Comparison of ENCODE assay signal across 1 cellular context in the genomic region with DNA sequence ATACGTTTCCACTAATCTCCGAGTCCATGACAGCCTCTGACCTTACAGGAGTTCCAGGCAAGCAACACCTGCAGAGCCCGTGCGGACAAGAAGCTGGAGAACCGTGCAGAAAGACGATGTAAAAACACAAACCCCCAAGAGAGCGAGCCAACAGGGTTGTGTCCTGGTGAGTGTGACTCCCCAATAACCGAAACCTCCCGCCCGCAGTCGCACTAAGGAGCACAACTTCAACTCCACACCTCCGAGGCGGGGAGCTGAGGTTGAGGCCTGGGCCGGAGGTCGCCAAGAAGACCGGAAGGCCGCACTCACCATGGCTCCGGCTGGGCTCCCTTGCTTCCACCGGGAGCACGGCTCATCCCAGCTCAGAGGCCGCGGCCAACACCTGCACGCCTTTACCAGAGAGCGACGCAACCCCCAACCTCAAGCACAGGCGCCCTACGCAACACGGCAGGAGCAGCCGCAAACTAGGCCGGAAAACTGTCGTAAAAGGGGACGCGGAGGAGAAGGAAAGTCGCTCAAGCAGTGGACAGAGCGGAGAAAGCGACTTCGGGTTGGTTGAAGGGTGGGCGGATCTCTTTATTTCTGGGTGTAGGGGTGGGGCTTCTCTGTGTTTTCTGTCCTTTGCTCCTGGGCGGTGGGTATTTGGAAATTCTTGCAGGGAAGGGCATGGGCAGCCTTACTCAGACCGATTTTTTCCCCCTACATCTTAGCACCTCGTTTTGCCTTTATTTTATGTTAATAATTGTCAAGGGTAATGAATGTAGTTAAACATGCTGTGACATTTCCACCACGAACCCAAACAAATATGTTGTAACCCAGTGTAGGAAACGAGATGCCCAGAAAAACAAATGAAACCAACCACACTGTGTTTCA.
TF ChIP-seq lines count a peak whose summit lies in the region.

A gene (minus strand): TSS at position 446 of the 873 bp plus-strand sequence. CDS start 134 bp downstream, at position 312.

TF ChIP-seq in HepG2, 621 proteins besides CTCF, POLR2A, EP300 and RAD21 (continued from another document and continues in another):
- TF ChIP-seq, protein P1, sequence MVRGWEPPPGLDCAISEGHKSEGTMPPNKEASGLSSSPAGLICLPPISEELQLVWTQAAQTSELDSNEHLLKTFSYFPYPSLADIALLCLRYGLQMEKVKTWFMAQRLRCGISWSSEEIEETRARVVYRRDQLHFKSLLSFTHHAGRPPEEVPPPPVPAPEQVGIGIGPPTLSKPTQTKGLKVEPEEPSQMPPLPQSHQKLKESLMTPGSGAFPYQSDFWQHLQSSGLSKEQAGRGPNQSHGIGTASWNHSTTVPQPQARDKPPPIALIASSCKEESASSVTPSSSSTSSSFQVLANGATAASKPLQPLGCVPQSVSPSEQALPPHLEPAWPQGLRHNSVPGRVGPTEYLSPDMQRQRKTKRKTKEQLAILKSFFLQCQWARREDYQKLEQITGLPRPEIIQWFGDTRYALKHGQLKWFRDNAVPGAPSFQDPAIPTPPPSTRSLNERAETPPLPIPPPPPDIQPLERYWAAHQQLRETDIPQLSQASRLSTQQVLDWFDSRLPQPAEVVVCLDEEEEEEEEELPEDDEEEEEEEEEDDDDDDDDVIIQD (CRISPR knock-in tag; IDR thresholded peaks at IDR 0.05; ENCODE audit: low read depth) = peak; percentile 63
- peak; percentile 39; the same call in 1 of the 2 replicates for TF ChIP-seq AHR (CRISPR knock-in tag; IDR thresholded peaks at IDR 0.05)
- TF ChIP-seq ZNF547 (CRISPR knock-in tag; IDR thresholded peaks at IDR 0.05) = peak; percentile 77; the same call in 1 of the 2 replicates
- no peak for TF ChIP-seq ZFP62 (CRISPR knock-in tag; IDR thresholded peaks at IDR 0.05)
- no peak; the same call in 1 of the 2 replicates for TF ChIP-seq ZBTB7B (CRISPR knock-in tag; IDR thresholded peaks at IDR 0.05)
- peak; percentile 96 for TF ChIP-seq PHF8 (CRISPR knock-in tag; IDR thresholded peaks at IDR 0.05)
- TF ChIP-seq, protein P2, sequence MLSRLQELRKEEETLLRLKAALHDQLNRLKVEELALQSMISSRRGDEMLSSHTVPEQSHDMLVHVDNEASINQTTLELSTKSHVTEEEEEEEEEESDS (CRISPR knock-in tag; IDR thresholded peaks at IDR 0.05; ENCODE audit: borderline replicate concordance) = no peak
- peak; percentile 87 for TF ChIP-seq MIER3 (CRISPR knock-in tag; IDR thresholded peaks at IDR 0.05; ENCODE audit: borderline replicate concordance)
- TF ChIP-seq MIER2 (CRISPR knock-in tag; IDR thresholded peaks at IDR 0.05) = peak; percentile 50; the same call in 1 of the 2 replicates
- peak; percentile 90 for TF ChIP-seq ZNF747 (CRISPR knock-in tag; IDR thresholded peaks at IDR 0.05; ENCODE audit: borderline replicate concordance)
- peak; percentile 83 for TF ChIP-seq ZNF350 (CRISPR knock-in tag; IDR thresholded peaks at IDR 0.05; ENCODE audit: borderline replicate concordance, low read depth)
- TF ChIP-seq FOXC1 (CRISPR knock-in tag; IDR thresholded peaks at IDR 0.05; ENCODE audit: borderline replicate concordance) = peak; percentile 54; the same call in 1 of the 2 replicates
- no peak for TF ChIP-seq ZNF530 (CRISPR knock-in tag; IDR thresholded peaks at IDR 0.05; ENCODE audit: low read depth)
- TF ChIP-seq, protein P3, sequence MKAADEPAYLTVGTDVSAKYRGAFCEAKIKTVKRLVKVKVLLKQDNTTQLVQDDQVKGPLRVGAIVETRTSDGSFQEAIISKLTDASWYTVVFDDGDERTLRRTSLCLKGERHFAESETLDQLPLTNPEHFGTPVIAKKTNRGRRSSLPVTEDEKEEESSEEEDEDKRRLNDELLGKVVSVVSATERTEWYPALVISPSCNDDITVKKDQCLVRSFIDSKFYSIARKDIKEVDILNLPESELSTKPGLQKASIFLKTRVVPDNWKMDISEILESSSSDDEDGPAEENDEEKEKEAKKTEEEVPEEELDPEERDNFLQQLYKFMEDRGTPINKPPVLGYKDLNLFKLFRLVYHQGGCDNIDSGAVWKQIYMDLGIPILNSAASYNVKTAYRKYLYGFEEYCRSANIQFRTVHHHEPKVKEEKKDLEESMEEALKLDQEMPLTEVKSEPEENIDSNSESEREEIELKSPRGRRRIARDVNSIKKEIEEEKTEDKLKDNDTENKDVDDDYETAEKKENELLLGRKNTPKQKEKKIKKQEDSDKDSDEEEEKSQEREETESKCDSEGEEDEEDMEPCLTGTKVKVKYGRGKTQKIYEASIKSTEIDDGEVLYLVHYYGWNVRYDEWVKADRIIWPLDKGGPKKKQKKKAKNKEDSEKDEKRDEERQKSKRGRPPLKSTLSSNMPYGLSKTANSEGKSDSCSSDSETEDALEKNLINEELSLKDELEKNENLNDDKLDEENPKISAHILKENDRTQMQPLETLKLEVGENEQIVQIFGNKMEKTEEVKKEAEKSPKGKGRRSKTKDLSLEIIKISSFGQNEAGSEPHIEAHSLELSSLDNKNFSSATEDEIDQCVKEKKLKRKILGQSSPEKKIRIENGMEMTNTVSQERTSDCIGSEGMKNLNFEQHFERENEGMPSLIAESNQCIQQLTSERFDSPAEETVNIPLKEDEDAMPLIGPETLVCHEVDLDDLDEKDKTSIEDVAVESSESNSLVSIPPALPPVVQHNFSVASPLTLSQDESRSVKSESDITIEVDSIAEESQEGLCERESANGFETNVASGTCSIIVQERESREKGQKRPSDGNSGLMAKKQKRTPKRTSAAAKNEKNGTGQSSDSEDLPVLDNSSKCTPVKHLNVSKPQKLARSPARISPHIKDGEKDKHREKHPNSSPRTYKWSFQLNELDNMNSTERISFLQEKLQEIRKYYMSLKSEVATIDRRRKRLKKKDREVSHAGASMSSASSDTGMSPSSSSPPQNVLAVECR (CRISPR knock-in tag; IDR thresholded peaks at IDR 0.05; ENCODE audit: borderline replicate concordance) = peak; percentile 93
- TF ChIP-seq HMG20A (CRISPR knock-in tag; IDR thresholded peaks at IDR 0.05; ENCODE audit: borderline replicate concordance) = no peak
- TF ChIP-seq STAG1 (CRISPR knock-in tag; IDR thresholded peaks at IDR 0.05) = 0 out of 2 replicates have a peak, but pooled peaks have one; percentile 2
- peak; percentile 84 for TF ChIP-seq HOXA5 (CRISPR knock-in tag; IDR thresholded peaks at IDR 0.05)
- TF ChIP-seq ATF7 (IDR thresholded peaks at IDR 0.05) = no peak
- TF ChIP-seq ATF7 (CRISPR knock-in tag; IDR thresholded peaks at IDR 0.05) = peak; percentile 78; the same call in 1 of the 2 replicates
- TF ChIP-seq, protein P4, sequence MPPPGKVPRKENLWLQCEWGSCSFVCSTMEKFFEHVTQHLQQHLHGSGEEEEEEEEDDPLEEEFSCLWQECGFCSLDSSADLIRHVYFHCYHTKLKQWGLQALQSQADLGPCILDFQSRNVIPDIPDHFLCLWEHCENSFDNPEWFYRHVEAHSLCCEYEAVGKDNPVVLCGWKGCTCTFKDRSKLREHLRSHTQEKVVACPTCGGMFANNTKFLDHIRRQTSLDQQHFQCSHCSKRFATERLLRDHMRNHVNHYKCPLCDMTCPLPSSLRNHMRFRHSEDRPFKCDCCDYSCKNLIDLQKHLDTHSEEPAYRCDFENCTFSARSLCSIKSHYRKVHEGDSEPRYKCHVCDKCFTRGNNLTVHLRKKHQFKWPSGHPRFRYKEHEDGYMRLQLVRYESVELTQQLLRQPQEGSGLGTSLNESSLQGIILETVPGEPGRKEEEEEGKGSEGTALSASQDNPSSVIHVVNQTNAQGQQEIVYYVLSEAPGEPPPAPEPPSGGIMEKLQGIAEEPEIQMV (CRISPR knock-in tag; IDR thresholded peaks at IDR 0.05; ENCODE audit: low read depth) = peak; percentile 89; the same call in 1 of the 2 replicates
- TF ChIP-seq MYC (CRISPR knock-in tag; IDR thresholded peaks at IDR 0.05; ENCODE audit: borderline replicate concordance) = peak; percentile 93
- TF ChIP-seq HNRNPLL (IDR thresholded peaks at IDR 0.05; ENCODE audit: low read depth, low read length, poor library complexity, severe bottlenecking) = peak; percentile 98
- TF ChIP-seq, protein P5, sequence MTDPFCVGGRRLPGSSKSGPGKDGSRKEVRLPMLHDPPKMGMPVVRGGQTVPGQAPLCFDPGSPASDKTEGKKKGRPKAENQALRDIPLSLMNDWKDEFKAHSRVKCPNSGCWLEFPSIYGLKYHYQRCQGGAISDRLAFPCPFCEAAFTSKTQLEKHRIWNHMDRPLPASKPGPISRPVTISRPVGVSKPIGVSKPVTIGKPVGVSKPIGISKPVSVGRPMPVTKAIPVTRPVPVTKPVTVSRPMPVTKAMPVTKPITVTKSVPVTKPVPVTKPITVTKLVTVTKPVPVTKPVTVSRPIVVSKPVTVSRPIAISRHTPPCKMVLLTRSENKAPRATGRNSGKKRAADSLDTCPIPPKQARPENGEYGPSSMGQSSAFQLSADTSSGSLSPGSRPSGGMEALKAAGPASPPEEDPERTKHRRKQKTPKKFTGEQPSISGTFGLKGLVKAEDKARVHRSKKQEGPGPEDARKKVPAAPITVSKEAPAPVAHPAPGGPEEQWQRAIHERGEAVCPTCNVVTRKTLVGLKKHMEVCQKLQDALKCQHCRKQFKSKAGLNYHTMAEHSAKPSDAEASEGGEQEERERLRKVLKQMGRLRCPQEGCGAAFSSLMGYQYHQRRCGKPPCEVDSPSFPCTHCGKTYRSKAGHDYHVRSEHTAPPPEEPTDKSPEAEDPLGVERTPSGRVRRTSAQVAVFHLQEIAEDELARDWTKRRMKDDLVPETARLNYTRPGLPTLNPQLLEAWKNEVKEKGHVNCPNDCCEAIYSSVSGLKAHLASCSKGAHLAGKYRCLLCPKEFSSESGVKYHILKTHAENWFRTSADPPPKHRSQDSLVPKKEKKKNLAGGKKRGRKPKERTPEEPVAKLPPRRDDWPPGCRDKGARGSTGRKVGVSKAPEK (CRISPR knock-in tag; IDR thresholded peaks at IDR 0.05; ENCODE audit: borderline replicate concordance) = no peak
- peak; percentile 70 for TF ChIP-seq MED8 (CRISPR knock-in tag; IDR thresholded peaks at IDR 0.05; ENCODE audit: insufficient replicate concordance)
- 0 out of 2 replicates have a peak, but pooled peaks have one; percentile 49 for TF ChIP-seq ZNF570 (CRISPR knock-in tag; IDR thresholded peaks at IDR 0.05; ENCODE audit: borderline replicate concordance)
- TF ChIP-seq, protein P6, sequence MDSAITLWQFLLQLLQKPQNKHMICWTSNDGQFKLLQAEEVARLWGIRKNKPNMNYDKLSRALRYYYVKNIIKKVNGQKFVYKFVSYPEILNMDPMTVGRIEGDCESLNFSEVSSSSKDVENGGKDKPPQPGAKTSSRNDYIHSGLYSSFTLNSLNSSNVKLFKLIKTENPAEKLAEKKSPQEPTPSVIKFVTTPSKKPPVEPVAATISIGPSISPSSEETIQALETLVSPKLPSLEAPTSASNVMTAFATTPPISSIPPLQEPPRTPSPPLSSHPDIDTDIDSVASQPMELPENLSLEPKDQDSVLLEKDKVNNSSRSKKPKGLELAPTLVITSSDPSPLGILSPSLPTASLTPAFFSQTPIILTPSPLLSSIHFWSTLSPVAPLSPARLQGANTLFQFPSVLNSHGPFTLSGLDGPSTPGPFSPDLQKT (CRISPR knock-in tag; IDR thresholded peaks at IDR 0.05; ENCODE audit: borderline replicate concordance) = no peak
- no peak for TF ChIP-seq ZNF557 (CRISPR knock-in tag; IDR thresholded peaks at IDR 0.05)
- peak; percentile 66; the same call in 1 of the 2 replicates for TF ChIP-seq FOXJ3 (CRISPR knock-in tag; IDR thresholded peaks at IDR 0.05; ENCODE audit: borderline replicate concordance)
- TF ChIP-seq ZMYM2 (CRISPR knock-in tag; IDR thresholded peaks at IDR 0.05) = peak; percentile 53; the same call in 1 of the 2 replicates
- TF ChIP-seq ZNF83 (CRISPR knock-in tag; IDR thresholded peaks at IDR 0.05; ENCODE audit: borderline replicate concordance) = peak; percentile 75; the same call in 1 of the 2 replicates
- TF ChIP-seq, protein P7, sequence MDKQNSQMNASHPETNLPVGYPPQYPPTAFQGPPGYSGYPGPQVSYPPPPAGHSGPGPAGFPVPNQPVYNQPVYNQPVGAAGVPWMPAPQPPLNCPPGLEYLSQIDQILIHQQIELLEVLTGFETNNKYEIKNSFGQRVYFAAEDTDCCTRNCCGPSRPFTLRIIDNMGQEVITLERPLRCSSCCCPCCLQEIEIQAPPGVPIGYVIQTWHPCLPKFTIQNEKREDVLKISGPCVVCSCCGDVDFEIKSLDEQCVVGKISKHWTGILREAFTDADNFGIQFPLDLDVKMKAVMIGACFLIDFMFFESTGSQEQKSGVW (CRISPR knock-in tag; IDR thresholded peaks at IDR 0.05; ENCODE audit: borderline replicate concordance) = no peak
- TF ChIP-seq, protein P8, sequence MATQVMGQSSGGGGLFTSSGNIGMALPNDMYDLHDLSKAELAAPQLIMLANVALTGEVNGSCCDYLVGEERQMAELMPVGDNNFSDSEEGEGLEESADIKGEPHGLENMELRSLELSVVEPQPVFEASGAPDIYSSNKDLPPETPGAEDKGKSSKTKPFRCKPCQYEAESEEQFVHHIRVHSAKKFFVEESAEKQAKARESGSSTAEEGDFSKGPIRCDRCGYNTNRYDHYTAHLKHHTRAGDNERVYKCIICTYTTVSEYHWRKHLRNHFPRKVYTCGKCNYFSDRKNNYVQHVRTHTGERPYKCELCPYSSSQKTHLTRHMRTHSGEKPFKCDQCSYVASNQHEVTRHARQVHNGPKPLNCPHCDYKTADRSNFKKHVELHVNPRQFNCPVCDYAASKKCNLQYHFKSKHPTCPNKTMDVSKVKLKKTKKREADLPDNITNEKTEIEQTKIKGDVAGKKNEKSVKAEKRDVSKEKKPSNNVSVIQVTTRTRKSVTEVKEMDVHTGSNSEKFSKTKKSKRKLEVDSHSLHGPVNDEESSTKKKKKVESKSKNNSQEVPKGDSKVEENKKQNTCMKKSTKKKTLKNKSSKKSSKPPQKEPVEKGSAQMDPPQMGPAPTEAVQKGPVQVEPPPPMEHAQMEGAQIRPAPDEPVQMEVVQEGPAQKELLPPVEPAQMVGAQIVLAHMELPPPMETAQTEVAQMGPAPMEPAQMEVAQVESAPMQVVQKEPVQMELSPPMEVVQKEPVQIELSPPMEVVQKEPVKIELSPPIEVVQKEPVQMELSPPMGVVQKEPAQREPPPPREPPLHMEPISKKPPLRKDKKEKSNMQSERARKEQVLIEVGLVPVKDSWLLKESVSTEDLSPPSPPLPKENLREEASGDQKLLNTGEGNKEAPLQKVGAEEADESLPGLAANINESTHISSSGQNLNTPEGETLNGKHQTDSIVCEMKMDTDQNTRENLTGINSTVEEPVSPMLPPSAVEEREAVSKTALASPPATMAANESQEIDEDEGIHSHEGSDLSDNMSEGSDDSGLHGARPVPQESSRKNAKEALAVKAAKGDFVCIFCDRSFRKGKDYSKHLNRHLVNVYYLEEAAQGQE (IDR thresholded peaks at IDR 0.05; ENCODE audit: borderline replicate concordance in 1 of 2, low read depth in 1 of 2, low read length in 2 of 2) = peak in 1 of 2 experiments; percentile 30; a peak in 1 of 4 replicates
- peak; percentile 89 for TF ChIP-seq TARDBP (CRISPR knock-in tag; IDR thresholded peaks at IDR 0.05)
- TF ChIP-seq ZNF768 (CRISPR knock-in tag; IDR thresholded peaks at IDR 0.05) = peak; percentile 74; the same call in 1 of the 2 replicates
- TF ChIP-seq SAP130 (CRISPR knock-in tag; IDR thresholded peaks at IDR 0.05; ENCODE audit: low read depth) = peak; percentile 95
- TF ChIP-seq IKZF1 (IDR thresholded peaks at IDR 0.05) = no peak
- TF ChIP-seq PPARG (CRISPR knock-in tag; conservative IDR thresholded peaks at IDR 0.05) = no peak; the same call in 1 of the 2 replicates
- peak; percentile 97 for TF ChIP-seq GATAD1 (CRISPR knock-in tag; IDR thresholded peaks at IDR 0.05)
- peak; percentile 55; the same call in 1 of the 2 replicates for TF ChIP-seq ZNF446 (CRISPR knock-in tag; IDR thresholded peaks at IDR 0.05)
- peak; percentile 53 for TF ChIP-seq ZMYM3 (CRISPR knock-in tag; IDR thresholded peaks at IDR 0.05)
- no peak for TF ChIP-seq ARHGAP35 (CRISPR knock-in tag; IDR thresholded peaks at IDR 0.05; ENCODE audit: borderline replicate concordance)
- TF ChIP-seq RXRA (CRISPR knock-in tag; IDR thresholded peaks at IDR 0.05) = 0 out of 2 replicates have a peak, but pooled peaks have one; percentile 38
